ENCODE assay signal across 1 cellular context in the genomic region with DNA sequence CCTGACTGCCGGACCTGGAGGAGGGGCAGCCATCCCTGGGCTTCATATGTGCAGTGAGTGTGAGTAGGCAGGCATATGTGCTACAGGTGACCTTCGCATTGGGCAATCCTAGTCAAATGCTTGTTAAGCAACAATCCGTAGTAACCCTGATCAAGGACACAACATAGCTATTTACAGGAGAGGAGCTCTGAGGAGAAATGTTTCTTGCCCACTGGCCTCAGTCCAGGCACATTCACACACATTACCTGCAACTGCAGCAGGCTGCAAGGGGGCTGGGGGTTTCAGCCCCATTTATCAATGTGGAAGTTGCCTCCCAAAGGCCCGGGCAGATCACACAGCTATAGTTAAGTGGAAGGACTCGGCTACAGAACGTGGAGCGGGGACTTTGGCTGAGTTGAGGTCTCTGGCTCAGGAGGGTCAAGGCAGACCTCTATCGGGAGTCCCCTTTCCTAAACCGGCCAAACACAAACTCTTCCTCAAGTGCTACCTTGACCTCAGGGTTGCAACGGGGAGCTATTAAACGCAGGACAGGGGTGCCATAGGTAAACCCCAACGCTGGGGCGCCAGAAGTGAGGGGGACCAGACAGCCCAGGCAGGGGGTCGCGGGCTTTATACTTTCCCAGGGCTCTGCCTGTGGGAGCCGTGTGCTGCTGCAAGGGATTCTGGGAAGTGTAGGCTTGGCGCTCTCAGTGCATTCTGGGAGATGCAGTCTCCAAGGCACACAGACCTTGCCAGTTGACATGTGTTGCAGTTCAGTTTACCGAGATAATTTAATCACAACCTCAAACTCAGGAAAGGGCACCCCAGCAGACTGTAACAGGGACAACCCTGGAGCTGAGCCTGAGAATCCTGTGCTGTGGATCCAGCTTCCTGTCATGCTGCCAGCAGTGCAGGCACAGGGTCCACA.
TF ChIP-seq lines count a peak whose summit lies in the region.

No MANE protein-coding gene starts in this region.

TF ChIP-seq in HepG2, 621 proteins besides CTCF, POLR2A, EP300 and RAD21 (continued from another document and continues in another):
- TF ChIP-seq ELF3 (CRISPR knock-in tag; IDR thresholded peaks at IDR 0.05) (peak; percentile 85), ARNTL (CRISPR knock-in tag; IDR thresholded peaks at IDR 0.05) (peak; percentile 96), ZNF232 (CRISPR knock-in tag; IDR thresholded peaks at IDR 0.05; ENCODE audit: borderline replicate concordance) (peak; percentile 89; the same call in 1 of the 2 replicates), POLR2AphosphoS5 (IDR thresholded peaks at IDR 0.05; ENCODE audit: low read depth, low read length) (peak; percentile 50; the same call in 1 of the 2 replicates), ZNF614 (CRISPR knock-in tag; IDR thresholded peaks at IDR 0.05; ENCODE audit: borderline replicate concordance) (peak; percentile 85), CREM (IDR thresholded peaks at IDR 0.05) (peak; percentile 45; the same call in 1 of the 2 replicates), CREM (CRISPR knock-in tag; IDR thresholded peaks at IDR 0.05) (no peak), ZNF160 (CRISPR knock-in tag; IDR thresholded peaks at IDR 0.05) (peak; percentile 26; the same call in 1 of the 2 replicates), TCF12 (IDR thresholded peaks at IDR 0.05) (no peak), TCF12 (CRISPR knock-in tag; IDR thresholded peaks at IDR 0.05) (peak; percentile 65; the same call in 1 of the 2 replicates), ZNF570 (CRISPR knock-in tag; IDR thresholded peaks at IDR 0.05; ENCODE audit: borderline replicate concordance) (no peak; the same call in 1 of the 2 replicates), ZNF33B (CRISPR knock-in tag; IDR thresholded peaks at IDR 0.05) (peak; percentile 93), ZBTB8A (CRISPR knock-in tag; IDR thresholded peaks at IDR 0.05; ENCODE audit: borderline replicate concordance, low read depth) (no peak), ATRX (CRISPR knock-in tag; IDR thresholded peaks at IDR 0.05; ENCODE audit: borderline replicate concordance) (no peak), NRL (CRISPR knock-in tag; IDR thresholded peaks at IDR 0.05; ENCODE audit: borderline replicate concordance) (peak; percentile 25; the same call in 1 of the 2 replicates), ZNF251 (CRISPR knock-in tag; IDR thresholded peaks at IDR 0.05) (no peak), PHB2 (IDR thresholded peaks at IDR 0.05; ENCODE audit: partially characterized antibody) (no peak), ZFP62 (CRISPR knock-in tag; IDR thresholded peaks at IDR 0.05) (no peak), AGO2 (optimal IDR thresholded peaks at IDR 0.05; ENCODE audit: low read depth, low read length) (peak; percentile 65), FOXA3 (CRISPR knock-in tag; IDR thresholded peaks at IDR 0.05) (peak; percentile 97), NFKB2 (CRISPR knock-in tag; IDR thresholded peaks at IDR 0.05; ENCODE audit: borderline replicate concordance) (no peak; the same call in none of the 2 replicates), ZKSCAN8 (CRISPR knock-in tag; IDR thresholded peaks at IDR 0.05; ENCODE audit: borderline replicate concordance) (peak; percentile 92), ZNF672 (CRISPR knock-in tag; IDR thresholded peaks at IDR 0.05) (no peak), GPN1 (CRISPR knock-in tag; IDR thresholded peaks at IDR 0.05; ENCODE audit: borderline replicate concordance) (no peak), FOXA1 (IDR thresholded peaks at IDR 0.05) (no peak), FOXA1 (CRISPR knock-in tag; IDR thresholded peaks at IDR 0.05) (peak; percentile 90), HES4 (CRISPR knock-in tag; IDR thresholded peaks at IDR 0.05; ENCODE audit: borderline replicate concordance) (no peak), DNMT3B (CRISPR knock-in tag; conservative IDR thresholded peaks at IDR 0.05) (0 out of 2 replicates have a peak, but pooled peaks have one; percentile 24), ZNF225 (CRISPR knock-in tag; IDR thresholded peaks at IDR 0.05) (no peak; the same call in 1 of the 2 replicates), AHR (CRISPR knock-in tag; IDR thresholded peaks at IDR 0.05) (no peak; the same call in 1 of the 2 replicates), ZNF136 (CRISPR knock-in tag; IDR thresholded peaks at IDR 0.05; ENCODE audit: low read depth) (peak; percentile 99; the same call in 1 of the 2 replicates), KAT2B (IDR thresholded peaks at IDR 0.05; ENCODE audit: borderline replicate concordance, low read depth, low read length) (no peak), BRCA1 (CRISPR knock-in tag; IDR thresholded peaks at IDR 0.05) (peak; percentile 95), CC2D1A (CRISPR knock-in tag; IDR thresholded peaks at IDR 0.05) (no peak), SCMH1 (CRISPR knock-in tag; IDR thresholded peaks at IDR 0.05; ENCODE audit: borderline replicate concordance) (no peak)
- TF ChIP-seq, protein P1, sequence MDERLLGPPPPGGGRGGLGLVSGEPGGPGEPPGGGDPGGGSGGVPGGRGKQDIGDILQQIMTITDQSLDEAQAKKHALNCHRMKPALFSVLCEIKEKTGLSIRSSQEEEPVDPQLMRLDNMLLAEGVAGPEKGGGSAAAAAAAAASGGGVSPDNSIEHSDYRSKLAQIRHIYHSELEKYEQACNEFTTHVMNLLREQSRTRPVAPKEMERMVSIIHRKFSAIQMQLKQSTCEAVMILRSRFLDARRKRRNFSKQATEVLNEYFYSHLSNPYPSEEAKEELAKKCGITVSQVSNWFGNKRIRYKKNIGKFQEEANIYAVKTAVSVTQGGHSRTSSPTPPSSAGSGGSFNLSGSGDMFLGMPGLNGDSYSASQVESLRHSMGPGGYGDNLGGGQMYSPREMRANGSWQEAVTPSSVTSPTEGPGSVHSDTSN (CRISPR knock-in tag; IDR thresholded peaks at IDR 0.05), result no peak
- TF ChIP-seq, protein P2, sequence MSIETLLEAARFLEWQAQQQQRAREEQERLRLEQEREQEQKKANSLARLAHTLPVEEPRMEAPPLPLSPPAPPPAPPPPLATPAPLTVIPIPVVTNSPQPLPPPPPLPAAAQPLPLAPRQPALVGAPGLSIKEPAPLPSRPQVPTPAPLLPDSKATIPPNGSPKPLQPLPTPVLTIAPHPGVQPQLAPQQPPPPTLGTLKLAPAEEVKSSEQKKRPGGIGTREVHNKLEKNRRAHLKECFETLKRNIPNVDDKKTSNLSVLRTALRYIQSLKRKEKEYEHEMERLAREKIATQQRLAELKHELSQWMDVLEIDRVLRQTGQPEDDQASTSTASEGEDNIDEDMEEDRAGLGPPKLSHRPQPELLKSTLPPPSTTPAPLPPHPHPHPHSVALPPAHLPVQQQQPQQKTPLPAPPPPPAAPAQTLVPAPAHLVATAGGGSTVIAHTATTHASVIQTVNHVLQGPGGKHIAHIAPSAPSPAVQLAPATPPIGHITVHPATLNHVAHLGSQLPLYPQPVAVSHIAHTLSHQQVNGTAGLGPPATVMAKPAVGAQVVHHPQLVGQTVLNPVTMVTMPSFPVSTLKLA (IDR thresholded peaks at IDR 0.05), result no peak
- TF ChIP-seq, protein P3, sequence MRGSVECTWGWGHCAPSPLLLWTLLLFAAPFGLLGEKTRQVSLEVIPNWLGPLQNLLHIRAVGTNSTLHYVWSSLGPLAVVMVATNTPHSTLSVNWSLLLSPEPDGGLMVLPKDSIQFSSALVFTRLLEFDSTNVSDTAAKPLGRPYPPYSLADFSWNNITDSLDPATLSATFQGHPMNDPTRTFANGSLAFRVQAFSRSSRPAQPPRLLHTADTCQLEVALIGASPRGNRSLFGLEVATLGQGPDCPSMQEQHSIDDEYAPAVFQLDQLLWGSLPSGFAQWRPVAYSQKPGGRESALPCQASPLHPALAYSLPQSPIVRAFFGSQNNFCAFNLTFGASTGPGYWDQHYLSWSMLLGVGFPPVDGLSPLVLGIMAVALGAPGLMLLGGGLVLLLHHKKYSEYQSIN (CRISPR knock-in tag; IDR thresholded peaks at IDR 0.05; ENCODE audit: borderline replicate concordance), result no peak; the same call in 1 of the 2 replicates
- TF ChIP-seq, protein P4, sequence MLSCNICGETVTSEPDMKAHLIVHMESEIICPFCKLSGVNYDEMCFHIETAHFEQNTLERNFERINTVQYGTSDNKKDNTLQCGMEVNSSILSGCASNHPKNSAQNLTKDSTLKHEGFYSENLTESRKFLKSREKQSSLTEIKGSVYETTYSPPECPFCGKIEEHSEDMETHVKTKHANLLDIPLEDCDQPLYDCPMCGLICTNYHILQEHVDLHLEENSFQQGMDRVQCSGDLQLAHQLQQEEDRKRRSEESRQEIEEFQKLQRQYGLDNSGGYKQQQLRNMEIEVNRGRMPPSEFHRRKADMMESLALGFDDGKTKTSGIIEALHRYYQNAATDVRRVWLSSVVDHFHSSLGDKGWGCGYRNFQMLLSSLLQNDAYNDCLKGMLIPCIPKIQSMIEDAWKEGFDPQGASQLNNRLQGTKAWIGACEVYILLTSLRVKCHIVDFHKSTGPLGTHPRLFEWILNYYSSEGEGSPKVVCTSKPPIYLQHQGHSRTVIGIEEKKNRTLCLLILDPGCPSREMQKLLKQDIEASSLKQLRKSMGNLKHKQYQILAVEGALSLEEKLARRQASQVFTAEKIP (CRISPR knock-in tag; IDR thresholded peaks at IDR 0.05; ENCODE audit: borderline replicate concordance), result 0 out of 2 replicates have a peak, but pooled peaks have one; percentile 75
- TF ChIP-seq, protein P5, sequence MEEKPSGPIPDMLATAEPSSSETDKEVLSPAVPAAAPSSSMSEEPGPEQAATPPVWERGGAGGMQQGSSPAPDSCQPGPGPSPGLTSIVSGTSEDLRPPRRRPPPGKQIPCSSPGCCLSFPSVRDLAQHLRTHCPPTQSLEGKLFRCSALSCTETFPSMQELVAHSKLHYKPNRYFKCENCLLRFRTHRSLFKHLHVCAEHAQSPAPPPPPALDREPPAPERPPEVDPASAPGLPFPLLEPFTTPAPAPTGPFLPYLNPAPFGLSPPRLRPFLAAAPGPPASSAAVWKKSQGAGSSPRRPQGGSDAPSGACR (CRISPR knock-in tag; IDR thresholded peaks at IDR 0.05), result peak; percentile 97
- TF ChIP-seq, protein P6, sequence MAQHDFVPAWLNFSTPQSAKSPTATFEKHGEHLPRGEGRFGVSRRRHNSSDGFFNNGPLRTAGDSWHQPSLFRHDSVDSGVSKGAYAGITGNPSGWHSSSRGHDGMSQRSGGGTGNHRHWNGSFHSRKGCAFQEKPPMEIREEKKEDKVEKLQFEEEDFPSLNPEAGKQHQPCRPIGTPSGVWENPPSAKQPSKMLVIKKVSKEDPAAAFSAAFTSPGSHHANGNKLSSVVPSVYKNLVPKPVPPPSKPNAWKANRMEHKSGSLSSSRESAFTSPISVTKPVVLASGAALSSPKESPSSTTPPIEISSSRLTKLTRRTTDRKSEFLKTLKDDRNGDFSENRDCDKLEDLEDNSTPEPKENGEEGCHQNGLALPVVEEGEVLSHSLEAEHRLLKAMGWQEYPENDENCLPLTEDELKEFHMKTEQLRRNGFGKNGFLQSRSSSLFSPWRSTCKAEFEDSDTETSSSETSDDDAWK (CRISPR knock-in tag; IDR thresholded peaks at IDR 0.05), result no peak
- TF ChIP-seq, protein P7, sequence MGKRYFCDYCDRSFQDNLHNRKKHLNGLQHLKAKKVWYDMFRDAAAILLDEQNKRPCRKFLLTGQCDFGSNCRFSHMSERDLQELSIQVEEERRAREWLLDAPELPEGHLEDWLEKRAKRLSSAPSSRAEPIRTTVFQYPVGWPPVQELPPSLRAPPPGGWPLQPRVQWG (CRISPR knock-in tag; IDR thresholded peaks at IDR 0.05; ENCODE audit: borderline replicate concordance, low read depth), result peak; percentile 54; the same call in 1 of the 2 replicates
- TF ChIP-seq, protein P8, sequence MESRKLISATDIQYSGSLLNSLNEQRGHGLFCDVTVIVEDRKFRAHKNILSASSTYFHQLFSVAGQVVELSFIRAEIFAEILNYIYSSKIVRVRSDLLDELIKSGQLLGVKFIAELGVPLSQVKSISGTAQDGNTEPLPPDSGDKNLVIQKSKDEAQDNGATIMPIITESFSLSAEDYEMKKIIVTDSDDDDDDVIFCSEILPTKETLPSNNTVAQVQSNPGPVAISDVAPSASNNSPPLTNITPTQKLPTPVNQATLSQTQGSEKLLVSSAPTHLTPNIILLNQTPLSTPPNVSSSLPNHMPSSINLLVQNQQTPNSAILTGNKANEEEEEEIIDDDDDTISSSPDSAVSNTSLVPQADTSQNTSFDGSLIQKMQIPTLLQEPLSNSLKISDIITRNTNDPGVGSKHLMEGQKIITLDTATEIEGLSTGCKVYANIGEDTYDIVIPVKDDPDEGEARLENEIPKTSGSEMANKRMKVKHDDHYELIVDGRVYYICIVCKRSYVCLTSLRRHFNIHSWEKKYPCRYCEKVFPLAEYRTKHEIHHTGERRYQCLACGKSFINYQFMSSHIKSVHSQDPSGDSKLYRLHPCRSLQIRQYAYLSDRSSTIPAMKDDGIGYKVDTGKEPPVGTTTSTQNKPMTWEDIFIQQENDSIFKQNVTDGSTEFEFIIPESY (CRISPR knock-in tag; IDR thresholded peaks at IDR 0.05), result peak; percentile 79
- TF ChIP-seq, protein P9, sequence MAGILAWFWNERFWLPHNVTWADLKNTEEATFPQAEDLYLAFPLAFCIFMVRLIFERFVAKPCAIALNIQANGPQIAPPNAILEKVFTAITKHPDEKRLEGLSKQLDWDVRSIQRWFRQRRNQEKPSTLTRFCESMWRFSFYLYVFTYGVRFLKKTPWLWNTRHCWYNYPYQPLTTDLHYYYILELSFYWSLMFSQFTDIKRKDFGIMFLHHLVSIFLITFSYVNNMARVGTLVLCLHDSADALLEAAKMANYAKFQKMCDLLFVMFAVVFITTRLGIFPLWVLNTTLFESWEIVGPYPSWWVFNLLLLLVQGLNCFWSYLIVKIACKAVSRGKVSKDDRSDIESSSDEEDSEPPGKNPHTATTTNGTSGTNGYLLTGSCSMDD (CRISPR knock-in tag; IDR thresholded peaks at IDR 0.05), result no peak
- TF ChIP-seq, protein P10, sequence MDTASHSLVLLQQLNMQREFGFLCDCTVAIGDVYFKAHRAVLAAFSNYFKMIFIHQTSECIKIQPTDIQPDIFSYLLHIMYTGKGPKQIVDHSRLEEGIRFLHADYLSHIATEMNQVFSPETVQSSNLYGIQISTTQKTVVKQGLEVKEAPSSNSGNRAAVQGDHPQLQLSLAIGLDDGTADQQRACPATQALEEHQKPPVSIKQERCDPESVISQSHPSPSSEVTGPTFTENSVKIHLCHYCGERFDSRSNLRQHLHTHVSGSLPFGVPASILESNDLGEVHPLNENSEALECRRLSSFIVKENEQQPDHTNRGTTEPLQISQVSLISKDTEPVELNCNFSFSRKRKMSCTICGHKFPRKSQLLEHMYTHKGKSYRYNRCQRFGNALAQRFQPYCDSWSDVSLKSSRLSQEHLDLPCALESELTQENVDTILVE (CRISPR knock-in tag; IDR thresholded peaks at IDR 0.05), result peak; percentile 97
